ENCODE assay signal across 7 cellular contexts in the genomic region with DNA sequence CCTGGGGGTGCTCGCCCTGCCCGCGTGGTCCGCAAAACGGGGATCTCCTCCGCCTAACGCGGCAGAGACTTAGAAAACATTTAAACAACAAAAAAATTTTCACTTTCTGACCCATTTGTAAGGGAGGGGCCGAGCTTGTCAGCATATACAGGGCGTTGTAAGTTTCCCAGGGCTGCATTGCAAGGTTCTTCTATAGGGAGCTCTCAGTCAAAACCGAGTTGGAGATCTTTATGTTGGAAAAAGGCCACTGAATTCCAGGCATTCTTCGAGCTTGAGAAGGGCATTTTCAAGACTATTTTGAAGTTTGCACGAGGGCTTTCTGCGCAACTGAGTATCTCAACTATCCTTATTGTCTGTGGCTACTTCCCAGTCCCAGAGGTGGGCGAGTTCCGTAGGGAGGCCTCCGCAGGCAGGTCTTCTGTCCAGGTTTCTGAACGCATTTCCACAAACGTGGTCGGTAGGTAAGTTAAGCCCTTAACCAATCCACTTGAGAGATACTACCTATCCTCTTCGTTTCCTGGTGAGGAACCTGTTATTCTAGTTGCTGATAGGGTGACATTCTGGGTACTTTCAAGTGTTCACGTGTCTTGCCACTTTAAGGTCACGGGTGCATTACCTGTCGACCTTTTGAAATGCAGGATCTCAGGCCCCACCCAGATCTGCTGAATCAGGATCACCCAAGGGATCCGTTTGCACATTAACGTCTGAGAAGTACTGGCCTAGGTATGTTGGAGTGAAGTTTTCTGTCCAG. TPM values are rescaled to one million over a fixed set of nuclear protein-coding genes. Genes with fewer than 3 reads are reported as not detected.
DNase-seq lines count a peak whose midpoint lies in the region; ATAC-seq and TF ChIP-seq lines count a peak whose summit lies in the region.

No MANE protein-coding gene starts in this region.

- peak overlapping the region; percentile 65 for H3K4me2 ChIP-seq in KMS-11

- H3K4me3 Mint-ChIP-seq in activated naive CD8-positive, alpha-beta T cell treated with anti-CD3 and anti-CD28 coated beads, Interleukin-2, amount 10 ng/mL, durations not matched to agents 7 days and 5 days: peak overlapping the region; percentile 88

- peak overlapping the region; percentile 73 for H2AFZ ChIP-seq in KMS-11 (ENCODE audit: low read depth)

- H3K79me2 ChIP-seq in KMS-11 (ENCODE audit: insufficient read depth, low read depth): no peaks in the 10 kb centered on the region

- H3K27me3 Mint-ChIP-seq in activated naive CD8-positive, alpha-beta T cell treated with anti-CD3 and anti-CD28 coated beads, Interleukin-2, amount 10 ng/mL, durations not matched to agents 7 days and 5 days: peaks cover 8% of the 10 kb centered on the region

- H3K4me3 ChIP-seq in GM12875 (ENCODE audit: low read depth, low read length): peak overlapping the region; percentile 47
- no peak overlapping the region for H3K4me3 ChIP-seq in KMS-11 (IDR thresholded peaks at IDR 0.05; ENCODE audit: insufficient read depth, low read depth, low read length)

- POLR2A ChIA-PET in activated naive CD8-positive, alpha-beta T cell treated with anti-CD3 and anti-CD28 coated beads, Interleukin-2, amount 10 ng/mL, durations not matched to agents 7 days and 5 days (lab: Charles Lee): interaction anchor here (0.6 to 1.3 kb wide), 2 partner anchors 62 to 87 kb away, joined by 3 read pairs; a partner anchor contains a TSS

- H3K9me3 Mint-ChIP-seq in activated naive CD8-positive, alpha-beta T cell treated with anti-CD3 and anti-CD28 coated beads, Interleukin-2, amount 10 ng/mL, durations not matched to agents 7 days and 5 days: no peaks in the 10 kb centered on the region

- H3K4me1 Mint-ChIP-seq in activated naive CD8-positive, alpha-beta T cell treated with anti-CD3 and anti-CD28 coated beads, Interleukin-2, amount 10 ng/mL, durations not matched to agents 7 days and 5 days: peaks cover 12% of the 10 kb centered on the region

- no peaks in the 10 kb centered on the region for H4K20me1 ChIP-seq in KMS-11 (ENCODE audit: insufficient read depth)

- no peak overlapping the region for H3K27ac ChIP-seq in KMS-11

- H3K27me3 ChIP-seq in KMS-11 (ENCODE audit: insufficient read depth, low read depth): no peaks in the 10 kb centered on the region

- TF ChIP-seq CTCF in GM12875 (IDR thresholded peaks at IDR 0.05; ENCODE audit: borderline replicate concordance, insufficient read depth, low read depth, low read length): no peak
- TF ChIP-seq CTCF in KMS-11 (conservative IDR thresholded peaks at IDR 0.05; ENCODE audit: low read depth, low read length): no peak

- ATAC-seq in activated naive CD8-positive, alpha-beta T cell treated with anti-CD3 and anti-CD28 coated beads, Interleukin-2, amount 10 ng/mL, durations not matched to agents 7 days and 5 days (ENCODE audit: low read depth): no peak
- ATAC-seq in sciatic nerve (peak; percentile 28), HG02840 (IDR thresholded peaks at IDR 0.05; ENCODE audit: low FRiP score, unreplicated experiment) (no peak)

- H3K4me1 ChIP-seq in KMS-11 (ENCODE audit: low read depth, poor library complexity, severe bottlenecking): peaks cover 8% of the 10 kb centered on the region

- peak overlapping the region; percentile 8; the same call in 1 of the 2 replicates for H3K9ac ChIP-seq in KMS-11

- intact Hi-C loops in sciatic nerve (cut with DNase I): no loop called here

- DNase-seq in activated naive CD8-positive, alpha-beta T cell treated with anti-CD3 and anti-CD28 coated beads, Interleukin-2, amount 10 ng/mL, durations not matched to agents 7 days and 5 days: no peak
- DNase-seq in hepatic stellate cell (ENCODE audit: low spot score): peak; percentile 62
- no peak for DNase-seq in sciatic nerve (ENCODE audit: low spot score)
- no peak for DNase-seq in hypothalamus (lab: John Stamatoyannopoulos, UW)

- no peak overlapping the region for H3K27ac Mint-ChIP-seq in activated naive CD8-positive, alpha-beta T cell treated with anti-CD3 and anti-CD28 coated beads, Interleukin-2, amount 10 ng/mL, durations not matched to agents 7 days and 5 days

- H3K36me3 Mint-ChIP-seq in activated naive CD8-positive, alpha-beta T cell treated with anti-CD3 and anti-CD28 coated beads, Interleukin-2, amount 10 ng/mL, durations not matched to agents 7 days and 5 days: no peaks in the 10 kb centered on the region

- H3K36me3 ChIP-seq in KMS-11 (ENCODE audit: insufficient read depth): no peaks in the 10 kb centered on the region

RNA-seq across cellular contexts. Expression of a gene that starts 51.5 kb away (rescaled TPM):
- 1 to 10 TPM; 2.1 to 3.2 TPM for total RNA-seq in activated naive CD8-positive, alpha-beta T cell treated with anti-CD3 and anti-CD28 coated beads, Interleukin-2, amount 10 ng/mL, durations not matched to agents 7 days and 5 days
- 129 TPM for total RNA-seq in sciatic nerve

Comparison
In these comparisons a context has a peak if more than half of its experiments do, and no peak if none do; other contexts are left out.
1. RNA of a gene that starts 51.5 kb away (total RNA-seq): 129 TPM in sciatic nerve (single experiment); 2.1 to 3.2 TPM in activated naive CD8-positive, alpha-beta T cell treated with anti-CD3 and anti-CD28 coated beads, Interleukin-2, amount 10 ng/mL, durations not matched to agents 7 days and 5 days; every median in the first group is over 10 times any median in the second.